1 cellular context compared by ENCODE assay signal in the genomic region with DNA sequence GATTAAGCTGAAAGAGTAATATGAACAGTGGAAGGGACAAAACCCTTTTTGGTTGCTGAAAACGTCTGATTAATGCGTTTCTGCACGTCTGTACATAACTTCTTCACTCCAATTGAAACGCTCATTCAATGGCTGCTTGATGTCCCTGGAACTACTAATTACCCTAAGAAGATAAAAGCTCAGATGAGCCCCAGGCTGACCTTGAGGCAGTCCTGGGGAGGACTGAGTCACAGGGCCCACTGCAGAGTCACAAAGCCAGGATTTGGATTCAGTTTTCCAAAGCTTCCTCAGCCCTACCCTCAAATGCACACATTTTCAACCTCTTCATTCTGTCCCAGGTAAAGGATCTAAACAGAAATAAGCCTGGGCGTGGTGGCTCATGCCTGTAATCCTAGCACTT.
TF ChIP-seq lines count a peak whose summit lies in the region.

No MANE protein-coding gene starts in this region.

TF ChIP-seq in IMR-90, 13 proteins besides CTCF, POLR2A, EP300 and RAD21:
- TF ChIP-seq SMC3 (IDR thresholded peaks at IDR 0.05; ENCODE audit: low read depth, low read length) (no peak), FOS (IDR thresholded peaks at IDR 0.05; ENCODE audit: low read depth, low read length) (no peak), MAFK (IDR thresholded peaks at IDR 0.05; ENCODE audit: low read depth, low read length) (no peak), NFE2L2 (IDR thresholded peaks at IDR 0.05; ENCODE audit: low read depth, low read length) (no peak), MXI1 (IDR thresholded peaks at IDR 0.05; ENCODE audit: borderline replicate concordance, low read depth, low read length) (no peak), CHD1 (IDR thresholded peaks at IDR 0.05; ENCODE audit: low read depth, low read length) (no peak), BHLHE40 (IDR thresholded peaks at IDR 0.05; ENCODE audit: low read depth, low read length) (no peak), MAZ (IDR thresholded peaks at IDR 0.05; ENCODE audit: borderline replicate concordance, low read depth, low read length) (no peak), RFX5 (IDR thresholded peaks at IDR 0.05; ENCODE audit: low read depth, low read length) (no peak), CEBPB (IDR thresholded peaks at IDR 0.05; ENCODE audit: low read depth, low read length) (no peak), RCOR1 (IDR thresholded peaks at IDR 0.05; ENCODE audit: insufficient replicate concordance, low read length) (no peak)
- TF ChIP-seq, protein P1, sequence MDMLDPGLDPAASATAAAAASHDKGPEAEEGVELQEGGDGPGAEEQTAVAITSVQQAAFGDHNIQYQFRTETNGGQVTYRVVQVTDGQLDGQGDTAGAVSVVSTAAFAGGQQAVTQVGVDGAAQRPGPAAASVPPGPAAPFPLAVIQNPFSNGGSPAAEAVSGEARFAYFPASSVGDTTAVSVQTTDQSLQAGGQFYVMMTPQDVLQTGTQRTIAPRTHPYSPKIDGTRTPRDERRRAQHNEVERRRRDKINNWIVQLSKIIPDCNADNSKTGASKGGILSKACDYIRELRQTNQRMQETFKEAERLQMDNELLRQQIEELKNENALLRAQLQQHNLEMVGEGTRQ (IDR thresholded peaks at IDR 0.05; ENCODE audit: low read depth, low read length), result no peak
- TF ChIP-seq, protein P2, sequence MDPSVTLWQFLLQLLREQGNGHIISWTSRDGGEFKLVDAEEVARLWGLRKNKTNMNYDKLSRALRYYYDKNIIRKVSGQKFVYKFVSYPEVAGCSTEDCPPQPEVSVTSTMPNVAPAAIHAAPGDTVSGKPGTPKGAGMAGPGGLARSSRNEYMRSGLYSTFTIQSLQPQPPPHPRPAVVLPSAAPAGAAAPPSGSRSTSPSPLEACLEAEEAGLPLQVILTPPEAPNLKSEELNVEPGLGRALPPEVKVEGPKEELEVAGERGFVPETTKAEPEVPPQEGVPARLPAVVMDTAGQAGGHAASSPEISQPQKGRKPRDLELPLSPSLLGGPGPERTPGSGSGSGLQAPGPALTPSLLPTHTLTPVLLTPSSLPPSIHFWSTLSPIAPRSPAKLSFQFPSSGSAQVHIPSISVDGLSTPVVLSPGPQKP (IDR thresholded peaks at IDR 0.05; ENCODE audit: borderline replicate concordance, low read depth, low read length), result no peak
